In genomic region chr15:25169318-25169717, GRCh38 we compare ENCODE assay signal across 22 cellular contexts.
DNase-seq lines count a peak whose midpoint lies in the region; ATAC-seq and TF ChIP-seq lines count a peak whose summit lies in the region.
"Had no signal": no experiment of that assay in that cellular context is flagged by ENCODE, and none has a peak within 500 bp of the region (broad histone marks: within the 10 kb centered on the region; RNA-seq: fewer than 3 reads in every experiment).

No MANE protein-coding gene starts in this region.

- intact Hi-C loops in left ventricle myocardium superior (cut with micrococcal nuclease): no loop called here
- intact Hi-C loops in Right ventricle myocardium inferior (cut with DNase I): no loop called here
- intact Hi-C loops in upper lobe of right lung (cut with DNase I): no loop called here
- intact Hi-C loops in colonic mucosa (cut with DNase I): no loop called here

- no peaks in the 10 kb centered on the region for H3K36me3 Mint-ChIP-seq in chondrocyte (ENCODE audit: low read depth)

- H3K27me3 ChIP-seq in upper lobe of right lung (no peaks in the 10 kb centered on the region), colonic mucosa (no peaks in the 10 kb centered on the region)

- no peak overlapping the region for H3K27ac Mint-ChIP-seq in chondrocyte (ENCODE audit: unreplicated experiment)
- H3K27ac Mint-ChIP-seq: activated naive CD4-positive, alpha-beta T cell treated with anti-CD3 and anti-CD28 coated beads for 36 hours; dendritic cell treated with granulocyte-macrophage colony-stimulating factor and Interleukin-4, amounts not matched to agents 40 ng/mL and 50 ng/mL, for 4 days; T-helper 2 cell treated with Interferon-gamma antibody and Interleukin-4, amounts not matched to agents 5 μg/mL and 100 μg/mL, for 36 hours had no signal

- H3K4me3 ChIP-seq in upper lobe of right lung (no peak overlapping the region), colonic mucosa (no peak overlapping the region)
- H3K4me3 ChIP-seq: HAP-1, thoracic aorta had no signal

- H3K9me3 Mint-ChIP-seq in chondrocyte (ENCODE audit: low read depth): peaks cover 32% of the 10 kb centered on the region

- no peak overlapping the region for H3K4me3 Mint-ChIP-seq in chondrocyte (ENCODE audit: unreplicated experiment)
- H3K4me3 Mint-ChIP-seq: activated naive CD4-positive, alpha-beta T cell treated with anti-CD3 and anti-CD28 coated beads for 36 hours; dendritic cell treated with granulocyte-macrophage colony-stimulating factor and Interleukin-4, amounts not matched to agents 40 ng/mL and 50 ng/mL, for 4 days; T-helper 2 cell treated with Interferon-gamma antibody and Interleukin-4, amounts not matched to agents 5 μg/mL and 100 μg/mL, for 36 hours had no signal

- H3K9ac ChIP-seq in colonic mucosa (ENCODE audit: low read depth in 2 of 2, low read length in 2 of 2): no peak overlapping the region

- H3K36me3 ChIP-seq in upper lobe of right lung (no peaks in the 10 kb centered on the region), colonic mucosa (no peaks in the 10 kb centered on the region)
- H3K36me3 ChIP-seq: HAP-1, thoracic aorta had no signal

- no peaks in the 10 kb centered on the region for H3K4me1 ChIP-seq in upper lobe of right lung
- H3K4me1 ChIP-seq in colonic mucosa: no peaks in the 10 kb centered on the region
- H3K4me1 ChIP-seq: HAP-1 had no signal

- H3K9me3 ChIP-seq in upper lobe of right lung (peaks cover 16% of the 10 kb centered on the region), colonic mucosa (peaks cover 6% of the 10 kb centered on the region)
- H3K9me3 ChIP-seq: HAP-1 had no signal

- ATAC-seq in left ventricle myocardium superior: no peak
- no peak for ATAC-seq in Right ventricle myocardium inferior
- ATAC-seq in upper lobe of right lung: no peak
- ATAC-seq in GM21786 (IDR thresholded peaks at IDR 0.05; ENCODE audit: unreplicated experiment): no peak

- TF ChIP-seq CTCF in chondrocyte (IDR thresholded peaks at IDR 0.05) (no peak), upper lobe of right lung (IDR thresholded peaks at IDR 0.05) (no peak), colonic mucosa (IDR thresholded peaks at IDR 0.05) (no peak)

- H3K27ac ChIP-seq in upper lobe of right lung: no peak overlapping the region
- H3K27ac ChIP-seq in colonic mucosa: no peak overlapping the region
- H3K27ac ChIP-seq: C4-2B, thoracic aorta, VCaP had no signal

- peak; percentile 12 for DNase-seq in left ventricle myocardium superior
- no peak for DNase-seq in Right ventricle myocardium inferior (ENCODE audit: missing footprints)
- peak; percentile 68 for DNase-seq in chondrocyte (ENCODE audit: low spot score)
- peak; percentile 60 for DNase-seq in mesenteric fat pad (ENCODE audit: low spot score)
- DNase-seq in upper lobe of right lung: peak; percentile 38
- DNase-seq in colonic mucosa: no peak
- no peak for DNase-seq in DMS79 treated with DMSO at 0.1 percent for 48 hours (lab: John Stamatoyannopoulos, UW)
- DNase-seq: activated naive CD4-positive, alpha-beta T cell treated with anti-CD3 and anti-CD28 coated beads for 36 hours; EL; IMR-90; mesenchymal stem cell; NCI-H1105; NCI-H2029; NCI-H82; stimulated activated naive CD4-positive, alpha-beta T cell treated with Interleukin-2 at 50 U/mL for 16 hours had no signal

- no peaks in the 10 kb centered on the region for H3K27me3 Mint-ChIP-seq in chondrocyte (ENCODE audit: low read depth)
- H3K27me3 Mint-ChIP-seq: dendritic cell treated with granulocyte-macrophage colony-stimulating factor and Interleukin-4, amounts not matched to agents 40 ng/mL and 50 ng/mL, for 4 days had no signal

- H3K4me1 Mint-ChIP-seq in chondrocyte (ENCODE audit: low read depth): no peaks in the 10 kb centered on the region

Comparison
In these comparisons a context has a peak if more than half of its experiments do, and no peak if none do; other contexts are left out.
1. DNase-seq: peak in left ventricle myocardium superior (single experiment), chondrocyte (single experiment), mesenteric fat pad (single experiment) and upper lobe of right lung (single experiment); none in Right ventricle myocardium inferior (single experiment), colonic mucosa (single experiment) and DMS79 treated with DMSO at 0.1 percent for 48 hours (single experiment).